Comparison of ENCODE assay signal across 2 cellular contexts in the genomic region with DNA sequence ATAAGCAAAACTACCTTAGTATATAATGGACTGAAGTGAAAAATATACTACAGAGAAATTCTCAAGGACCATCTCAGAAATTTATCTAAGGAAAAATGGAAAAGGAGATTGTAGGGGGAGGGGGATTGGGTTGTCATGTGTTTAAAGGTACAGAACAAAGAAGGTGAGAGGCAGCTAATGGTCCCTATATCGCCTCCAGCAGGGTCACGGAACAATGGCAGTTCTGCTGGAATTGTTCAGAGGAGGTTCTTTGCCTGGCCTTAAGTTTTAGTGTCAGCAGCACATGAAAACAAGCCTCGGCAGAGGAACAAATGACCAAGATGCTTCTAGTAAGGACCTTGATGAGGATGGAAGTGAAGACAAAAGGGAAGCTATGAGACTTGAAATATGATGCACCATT.
TF ChIP-seq lines count a peak whose summit lies in the region.

No MANE protein-coding gene starts in this region.

TF ChIP-seq in GM23338, 12 proteins besides CTCF, POLR2A, EP300 and RAD21:
- TF ChIP-seq, protein P1, sequence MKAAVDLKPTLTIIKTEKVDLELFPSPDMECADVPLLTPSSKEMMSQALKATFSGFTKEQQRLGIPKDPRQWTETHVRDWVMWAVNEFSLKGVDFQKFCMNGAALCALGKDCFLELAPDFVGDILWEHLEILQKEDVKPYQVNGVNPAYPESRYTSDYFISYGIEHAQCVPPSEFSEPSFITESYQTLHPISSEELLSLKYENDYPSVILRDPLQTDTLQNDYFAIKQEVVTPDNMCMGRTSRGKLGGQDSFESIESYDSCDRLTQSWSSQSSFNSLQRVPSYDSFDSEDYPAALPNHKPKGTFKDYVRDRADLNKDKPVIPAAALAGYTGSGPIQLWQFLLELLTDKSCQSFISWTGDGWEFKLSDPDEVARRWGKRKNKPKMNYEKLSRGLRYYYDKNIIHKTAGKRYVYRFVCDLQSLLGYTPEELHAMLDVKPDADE (IDR thresholded peaks at IDR 0.05) = no peak
- TF ChIP-seq JUNB (IDR thresholded peaks at IDR 0.05; ENCODE audit: unreplicated experiment) = no peak

TF ChIP-seq in HEK293T, 16 proteins besides CTCF, POLR2A, EP300 and RAD21 (continued from another document):
- TF ChIP-seq SUZ12 (IDR thresholded peaks at IDR 0.05) (no peak), BHLHE40 (IDR thresholded peaks at IDR 0.05; ENCODE audit: borderline replicate concordance) (no peak), ZNF384 (IDR thresholded peaks at IDR 0.05) (no peak), SP1 (IDR thresholded peaks at IDR 0.05) (no peak), LEF1 (IDR thresholded peaks at IDR 0.05; ENCODE audit: borderline replicate concordance) (no peak)
